In genomic region chr18:3458378-3458777, GRCh38 we compare ENCODE assay signal across 12 cellular contexts. TPM values are rescaled to one million over a fixed set of nuclear protein-coding genes. Genes with fewer than 3 reads are reported as not detected.
DNase-seq lines count a peak whose midpoint lies in the region; ATAC-seq and TF ChIP-seq lines count a peak whose summit lies in the region.
"Had no signal": no experiment of that assay in that cellular context is flagged by ENCODE, and none has a peak within 500 bp of the region (broad histone marks: within the 10 kb centered on the region; RNA-seq: fewer than 3 reads in every experiment).

No MANE protein-coding gene starts in this region.

- peaks cover 13% of the 10 kb centered on the region for H3K9me1 ChIP-seq in IMR-90 (ENCODE audit: insufficient read depth, low read length)

- no peaks in the 10 kb centered on the region for H3K27me3 Mint-ChIP-seq in CD4-positive, alpha-beta T cell
- H3K27me3 Mint-ChIP-seq in central memory CD8-positive, alpha-beta T cell: no peaks in the 10 kb centered on the region
- H3K27me3 Mint-ChIP-seq in natural killer cell (ENCODE audit: low read depth in 2 of 2): no peaks in the 10 kb centered on the region

- peaks cover 66% of the 10 kb centered on the region for H3K36me3 Mint-ChIP-seq in CD4-positive, alpha-beta T cell (ENCODE audit: low read depth)
- H3K36me3 Mint-ChIP-seq in central memory CD8-positive, alpha-beta T cell (ENCODE audit: insufficient read depth): peaks cover 27% of the 10 kb centered on the region
- peaks cover 13% of the 10 kb centered on the region for H3K36me3 Mint-ChIP-seq in natural killer cell

- no peaks in the 10 kb centered on the region for H3K9me3 ChIP-seq in CD4-positive, alpha-beta T cell (ENCODE audit: control insufficient read depth, low read length)
- H3K9me3 ChIP-seq in IMR-90 (ENCODE audit: control insufficient read depth, insufficient read depth, low read length): no peaks in the 10 kb centered on the region; the same call in 1 of the 2 replicates

- peak overlapping the region; percentile 54 for H3K4me3 Mint-ChIP-seq in CD4-positive, alpha-beta T cell
- peak overlapping the region; percentile 55 for H3K4me3 Mint-ChIP-seq in central memory CD8-positive, alpha-beta T cell
- H3K4me3 Mint-ChIP-seq in natural killer cell: no peak overlapping the region

- intact Hi-C loops in CD4-positive, alpha-beta T cell (cut with DNase I, micrococcal nuclease): loop anchor here in 1 of 2 experiments (10.0 kb wide), 1 partner anchor 524 kb away; no protein-coding TSS in a partner anchor
- intact Hi-C loops in IMR-90 (cut with micrococcal nuclease) (loop anchor here (10.0 kb wide), 1 partner anchor 524 kb away; no protein-coding TSS in a partner anchor), natural killer cell (cut with micrococcal nuclease) (loop anchor here (10.0 kb wide), 1 partner anchor 134 kb away; no protein-coding TSS in a partner anchor)

- H3K9me3 Mint-ChIP-seq in CD4-positive, alpha-beta T cell: peaks cover 7% of the 10 kb centered on the region
- H3K9me3 Mint-ChIP-seq in central memory CD8-positive, alpha-beta T cell: peaks cover 4% of the 10 kb centered on the region
- peaks cover 0 to 3% of the 10 kb centered on the region in 2 donors for H3K9me3 Mint-ChIP-seq in natural killer cell

- H3K4me1 ChIP-seq in IMR-90 (ENCODE audit: control insufficient read depth, insufficient read depth, low read length): peaks cover 16% of the 10 kb centered on the region

- dilution Hi-C loops in IMR-90 (cut with HindIII; ENCODE audit: low sequenced_read_pairs, unreplicated experiment): no loop called here

- H4K20me1 ChIP-seq in IMR-90 (ENCODE audit: insufficient read depth, low read length): peaks cover 47% of the 10 kb centered on the region

- H3K79me1 ChIP-seq in IMR-90 (ENCODE audit: low read depth in 1 of 2, low read length in 2 of 2): peaks cover 18 to 50% of the 10 kb centered on the region in 2 experiments

- no peak overlapping the region for H2BK15ac ChIP-seq in IMR-90 (ENCODE audit: low read depth, low read length)

- H3K14ac ChIP-seq in IMR-90 (replicated peaks; ENCODE audit: low read depth, low read length): peak overlapping the region; percentile 40; the same call in 1 of the 2 replicates

- no peak overlapping the region for H3K4me3 ChIP-seq in IMR-90 (ENCODE audit: insufficient read depth, low read depth, low read length)
- H3K4me3 ChIP-seq: coronary artery had no signal

- ATAC-seq in CD4-positive, alpha-beta T cell (ENCODE audit: poor library complexity): peak; percentile 51
- ATAC-seq in IMR-90 (ENCODE audit: low read depth) (no peak), natural killer cell (peak; percentile 28 to 76 (median 34)), HG03095 (IDR thresholded peaks at IDR 0.05; ENCODE audit: unreplicated experiment) (no peak), GM19463 (IDR thresholded peaks at IDR 0.05; ENCODE audit: unreplicated experiment) (no peak)
- peak; percentile 77 for ATAC-seq in central memory CD8-positive, alpha-beta T cell (replicated peaks; ENCODE audit: extremely low read depth, poor library complexity, severe bottlenecking)

- no peak overlapping the region for H2BK120ac ChIP-seq in IMR-90 (ENCODE audit: low read depth, low read length)

- no peak for TF ChIP-seq RAD21 in IMR-90 (IDR thresholded peaks at IDR 0.05; ENCODE audit: low read length)

- no CpG with 5 or more reads among the region's 3 CpGs for WGBS in IMR-90 (ENCODE audit: extremely low coverage in 2 of 2, insufficient read length in 1 of 2), 2 experiments

- H2BK5ac ChIP-seq in IMR-90 (ENCODE audit: low read depth, low read length, poor library complexity, severe bottlenecking): peak overlapping the region; percentile 47

- H3K23ac ChIP-seq in IMR-90 (ENCODE audit: low read depth, low read length): peak overlapping the region; percentile 40; the same call in 1 of the 2 replicates

- no peak overlapping the region for H3K27ac ChIP-seq in CD4-positive, alpha-beta T cell (ENCODE audit: low read depth, low read length)
- H3K27ac ChIP-seq in IMR-90 (ENCODE audit: insufficient read depth, low read length): no peak overlapping the region

- H3K9ac ChIP-seq in IMR-90 (ENCODE audit: low read depth, low read length): no peak overlapping the region

- no peak for TF ChIP-seq CTCF in CD4-positive, alpha-beta T cell (IDR thresholded peaks at IDR 0.05)
- TF ChIP-seq CTCF in IMR-90 (conservative IDR thresholded peaks at IDR 0.05; ENCODE audit: low read depth, low read length): no peak
- TF ChIP-seq CTCF in natural killer cell (IDR thresholded peaks at IDR 0.05): no peak

- peak overlapping the region; percentile 92 for H3K27ac Mint-ChIP-seq in CD4-positive, alpha-beta T cell
- peak overlapping the region; percentile 96 for H3K27ac Mint-ChIP-seq in central memory CD8-positive, alpha-beta T cell (ENCODE audit: low read depth)
- peak overlapping the region; percentile 71 to 78 for H3K27ac Mint-ChIP-seq in natural killer cell

- no peak overlapping the region for H2AFZ ChIP-seq in IMR-90 (replicated peaks; ENCODE audit: low read length, poor library complexity)

- peak overlapping the region; percentile 29 for H3K4me2 ChIP-seq in IMR-90 (ENCODE audit: low read depth, low read length)

- no peak overlapping the region for H2AK5ac ChIP-seq in IMR-90 (ENCODE audit: low read depth, low read length)

- POLR2A ChIA-PET in CD4-positive, alpha-beta T cell (lab: Charles Lee): interaction anchor here (1.1 to 7.1 kb wide), 9 partner anchors 8 to 208 kb away, joined by 3 to 66 read pairs (median 5); partner anchors contain the start of gene TGIF1
- POLR2A ChIA-PET in IMR-90 (lab: Charles Lee; ENCODE audit: unreplicated experiment): no interaction called here

- no peaks in the 10 kb centered on the region for H3K27me3 ChIP-seq in CD4-positive, alpha-beta T cell (ENCODE audit: control insufficient read depth, insufficient read depth, low read length)
- H3K27me3 ChIP-seq in IMR-90 (ENCODE audit: control insufficient read depth, insufficient read depth, low read length): no peaks in the 10 kb centered on the region

- H4K8ac ChIP-seq in IMR-90 (ENCODE audit: low read depth in 2 of 2, low read length in 2 of 2): no peak overlapping the region

- no peak overlapping the region for H3K18ac ChIP-seq in IMR-90 (ENCODE audit: low read depth, low read length)

- in situ Hi-C loops in IMR-90 (cut with MboI; ENCODE audit: low sequenced_read_pairs): no loop called here

- TF ChIP-seq POLR2A in IMR-90 (IDR thresholded peaks at IDR 0.05; ENCODE audit: low read depth, low read length): 0 out of 2 replicates have a peak, but pooled peaks have one; percentile 14

- DNase-seq in CD4-positive, alpha-beta T cell: peak in 2 of 10 experiments; percentile 8 to 23
- DNase-seq in IMR-90 (peak; percentile 19), natural killer cell (no peak), NCI-H2227 treated with DMSO at 0.1 percent for 48 hours (lab: John Stamatoyannopoulos, UW) (no peak), HPDE6-E6E7 (ENCODE audit: extremely low spot score) (no peak)
- peak in 1 of 2 donors; percentile 18 for DNase-seq in central memory CD8-positive, alpha-beta T cell (ENCODE audit: low spot score in 2 of 2)
- DNase-seq: activated CD4-positive, alpha-beta T cell treated with anti-CD3 and anti-CD28 coated beads for 4 hours; DMS153; stimulated activated naive CD4-positive, alpha-beta T cell treated with Interleukin-2 at 50 U/mL for 16 hours had no signal

- no peak overlapping the region for H3K56ac ChIP-seq in IMR-90 (ENCODE audit: extremely low read depth, insufficient read depth, low read length)

- H2BK20ac ChIP-seq in IMR-90 (ENCODE audit: low read depth, low read length): no peak overlapping the region

- no TSS peak for BruUV-seq in IMR-90 (replicated peaks; lab: Mats Ljungman, UMichigan)

- CTCF ChIA-PET in CD4-positive, alpha-beta T cell (lab: Charles Lee): interaction anchor here (1.0 to 2.8 kb wide), 9 partner anchors 8 to 208 kb away, joined by 3 to 19 read pairs (median 5); no protein-coding TSS in a partner anchor
- CTCF ChIA-PET in IMR-90 (lab: Yijun Ruan, JAX): interaction anchor here (0.7 kb wide), 1 partner anchor 206 kb away, joined by 3 read pairs; no protein-coding TSS in a partner anchor

- H3K4me1 Mint-ChIP-seq in CD4-positive, alpha-beta T cell (ENCODE audit: low read depth): peaks cover 58% of the 10 kb centered on the region
- H3K4me1 Mint-ChIP-seq in central memory CD8-positive, alpha-beta T cell: peaks cover 56% of the 10 kb centered on the region
- peaks cover 21 to 28% of the 10 kb centered on the region in 2 donors for H3K4me1 Mint-ChIP-seq in natural killer cell

- no peak overlapping the region for H4K91ac ChIP-seq in IMR-90 (ENCODE audit: insufficient read depth, low read depth, low read length)

- no peak overlapping the region for H3K4ac ChIP-seq in IMR-90 (ENCODE audit: low read depth, low read length)

- H4K5ac ChIP-seq in IMR-90 (ENCODE audit: low read depth, low read length): no peak overlapping the region

- peaks cover 27% of the 10 kb centered on the region for H3K36me3 ChIP-seq in IMR-90 (ENCODE audit: control insufficient read depth, insufficient read depth, low read length)

- no peak overlapping the region for H2AK9ac ChIP-seq in IMR-90 (replicated peaks; ENCODE audit: low read depth, low read length, poor library complexity)

TF ChIP-seq in IMR-90, 13 proteins besides CTCF, POLR2A, EP300 and RAD21 (continues in another document):
- TF ChIP-seq MXI1 (IDR thresholded peaks at IDR 0.05; ENCODE audit: borderline replicate concordance, low read depth, low read length): no peak
- no peak for TF ChIP-seq BHLHE40 (IDR thresholded peaks at IDR 0.05; ENCODE audit: low read depth, low read length)
- TF ChIP-seq USF2 (IDR thresholded peaks at IDR 0.05; ENCODE audit: low read depth, low read length): no peak

RNA-seq across cellular contexts. Expression of gene TGIF1, which starts 8.4 kb away (rescaled TPM):
- 10 to 100 TPM; 54.6 to 55.4 TPM for total RNA-seq in CD4-positive, alpha-beta T cell
- total RNA-seq in IMR-90 (2012; rRNA removed): 100 and 118 TPM in 2 replicates
- polyA plus RNA-seq in IMR-90 (2012; rRNA removed): 43.7 and 62.1 TPM in 2 replicates
- 51.3 and 79.1 TPM in 2 replicates for polyA plus RNA-seq in IMR-90 (2012; cell fraction: cytosol; rRNA removed)
- 84.3 and 252 TPM in 2 replicates for polyA plus RNA-seq in IMR-90 (2012; cell fraction: nucleus; rRNA removed; ENCODE audit: low replicate concordance)
- total RNA-seq in natural killer cell: 10 to 100 TPM; 57.5 to 74.7 (median 60.4) TPM

Comparison
In these comparisons a context has a peak if more than half of its experiments do, and no peak if none do; other contexts are left out.
1. ATAC-seq: peak in CD4-positive, alpha-beta T cell (single experiment), central memory CD8-positive, alpha-beta T cell (single experiment) and natural killer cell (3 of 3); none in IMR-90 (single experiment), HG03095 (single experiment) and GM19463 (single experiment).
2. Peak in every context shown above with its lines, with median percentiles within 50 percentile points of each other: H3K27ac Mint-ChIP-seq.